10 cellular contexts compared by ENCODE assay signal in genomic region chr15:99487337-99487730, GRCh38.
DNase-seq lines count a peak whose midpoint lies in the region; ATAC-seq and TF ChIP-seq lines count a peak whose summit lies in the region.
"Had no signal": no experiment of that assay in that cellular context is flagged by ENCODE, and none has a peak within 500 bp of the region (broad histone marks: within the 10 kb centered on the region; RNA-seq: fewer than 3 reads in every experiment).

No MANE protein-coding gene starts in this region.

- no peak for DNase-seq in DND-41
- peak; percentile 44 for DNase-seq in NB4 (ENCODE audit: low read depth)
- DNase-seq in coronary artery (ENCODE audit: low spot score): no peak
- DNase-seq in psoas muscle: no peak
- no peak for DNase-seq in activated CD4-positive, alpha-beta T cell treated with anti-CD3 and anti-CD28 coated beads, Interleukin-2, amount 50 U/mL, for 4 hours
- DNase-seq in activated CD4-positive, alpha-beta T cell treated with anti-CD3 and anti-CD28 coated beads, Interleukin-2, amount 50 U/mL, for 48 hours: no peak
- DNase-seq in T-helper 2 cell: no peak
- DNase-seq in globus pallidus (ENCODE audit: low spot score): no peak
- DNase-seq: NCI-H1092 treated with DMSO at 0.1 percent for 48 hours had no signal

- ATAC-seq in DND-41 (ENCODE audit: insufficient read depth, low read depth) (no peak), psoas muscle (no peak)

- H3K79me2 ChIP-seq in DND-41 (ENCODE audit: insufficient read depth, low read length): no peaks in the 10 kb centered on the region

- WGBS in psoas muscle, 3 donors: 83 to 94% (median 89%) methylated on average over 5 of the region's 5 CpGs

- H3K4me2 ChIP-seq in DND-41 (ENCODE audit: insufficient read depth, low read length): no peak overlapping the region

- 0 out of 2 replicates have a peak overlapping the region, but pooled peaks have one; percentile 17 for H2AFZ ChIP-seq in DND-41 (ENCODE audit: low read depth, low read length)

- H3K4me3 ChIP-seq in DND-41 (ENCODE audit: low read depth in 1 of 2, low read length in 2 of 2) (no peak overlapping the region), NB4 (ENCODE audit: low read depth, low read length) (no peak overlapping the region), coronary artery (peak overlapping the region; percentile 70), psoas muscle (peak overlapping the region; percentile 50)

- H3K9ac ChIP-seq in DND-41 (ENCODE audit: low read depth, low read length): no peak overlapping the region

- no peaks in the 10 kb centered on the region for H3K27me3 ChIP-seq in DND-41 (ENCODE audit: insufficient read depth, low read length, poor library complexity)
- no peaks in the 10 kb centered on the region for H3K27me3 ChIP-seq in psoas muscle (ENCODE audit: insufficient read depth in 3 of 3, low read length in 2 of 3)
- H3K27me3 ChIP-seq: SJSA1 had no signal

- H4K20me1 ChIP-seq in DND-41 (ENCODE audit: insufficient read depth, low read length): no peaks in the 10 kb centered on the region

- H3K4me1 ChIP-seq in DND-41 (ENCODE audit: insufficient read depth, low read length): peaks cover 18% of the 10 kb centered on the region
- peaks cover 11% of the 10 kb centered on the region for H3K4me1 ChIP-seq in psoas muscle

- TF ChIP-seq POLR2A in NB4 (IDR thresholded peaks at IDR 0.05; ENCODE audit: extremely low read depth, insufficient read length): no peak

- no peak overlapping the region for H3K27ac ChIP-seq in DND-41 (ENCODE audit: low read length)
- H3K27ac ChIP-seq in coronary artery: peak overlapping the region; percentile 54 to 88
- H3K27ac ChIP-seq in psoas muscle: peak overlapping the region; percentile 81
- H3K27ac ChIP-seq: SJSA1 had no signal

- H3K36me3 ChIP-seq in DND-41 (ENCODE audit: insufficient read depth, low read length): no peaks in the 10 kb centered on the region
- H3K36me3 ChIP-seq in psoas muscle (ENCODE audit: insufficient read depth in 1 of 2, low read depth in 1 of 2): no peaks in the 10 kb centered on the region
- H3K36me3 ChIP-seq: SJSA1 had no signal

- intact Hi-C loops in psoas muscle (cut with DNase I): loop anchor here in 1 of 2 donors (5.0 kb wide), 1 partner anchor 80 kb away; no protein-coding TSS in a partner anchor

- TF ChIP-seq CTCF in DND-41 (IDR thresholded peaks at IDR 0.05; ENCODE audit: borderline replicate concordance, extremely low read depth, low read length, poor library complexity, severe bottlenecking) (no peak), NB4 (IDR thresholded peaks at IDR 0.05; ENCODE audit: low read depth, low read length) (no peak), coronary artery (IDR thresholded peaks at IDR 0.05) (no peak), psoas muscle (IDR thresholded peaks at IDR 0.05) (no peak)

- no peaks in the 10 kb centered on the region for H3K9me3 ChIP-seq in DND-41 (ENCODE audit: insufficient read depth, low read length, severe bottlenecking)
- no peaks in the 10 kb centered on the region for H3K9me3 ChIP-seq in psoas muscle
- H3K9me3 ChIP-seq: SJSA1 had no signal

Comparison
In these comparisons a context has a peak if more than half of its experiments do, and no peak if none do; other contexts are left out.
1. H3K4me3 ChIP-seq: peak in coronary artery (single experiment) and psoas muscle (single experiment); none in DND-41 (0 of 2) and NB4 (single experiment).